21 cellular contexts compared by ENCODE assay signal in the genomic region with DNA sequence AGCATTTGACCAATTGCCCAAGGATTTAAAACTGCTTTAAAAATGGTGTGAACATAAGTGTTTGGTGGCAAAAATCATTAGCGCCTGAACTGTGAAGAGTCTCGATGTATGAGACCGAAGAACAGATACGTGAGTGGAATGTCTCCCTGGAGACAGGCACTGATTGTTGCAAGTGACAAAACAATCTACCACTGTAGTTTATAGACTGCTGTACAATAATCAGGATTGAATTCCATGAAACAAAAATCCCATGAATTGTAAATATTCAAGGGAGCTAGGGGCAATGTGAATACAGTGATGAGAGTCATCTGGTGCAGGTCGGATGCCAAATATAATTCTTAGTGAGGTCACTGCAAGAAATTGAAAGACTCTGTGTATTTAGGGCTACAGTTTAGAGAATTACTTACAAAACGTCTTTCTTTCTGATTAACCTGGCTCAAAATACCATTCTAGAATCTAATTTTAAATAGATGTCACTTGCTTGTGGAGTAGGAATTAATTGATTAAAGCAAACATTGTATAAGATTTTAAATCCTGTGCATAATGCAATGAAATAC.
"Had no signal": no experiment of that assay in that cellular context is flagged by ENCODE, and none has a peak within 500 bp of the region (broad histone marks: within the 10 kb centered on the region; RNA-seq: fewer than 3 reads in every experiment).

No MANE protein-coding gene starts in this region.

- H3K4me3 ChIP-seq: mucosa of descending colon, pancreas, psoas muscle, sigmoid colon, skin epidermis, stomach had no signal

- ATAC-seq: esophagus mucosa; mucosa of descending colon; naive thymus-derived CD8-positive, alpha-beta T cell; pancreas; psoas muscle had no signal

- FAIRE-seq: endometrium, frontal cortex, pancreas, urothelium cell line had no signal

- H3K27ac Mint-ChIP-seq: naive thymus-derived CD8-positive, alpha-beta T cell; type B pancreatic cell had no signal

- H3K4me3 Mint-ChIP-seq: central memory CD8-positive, alpha-beta T cell; naive thymus-derived CD8-positive, alpha-beta T cell; neural crest cell; type B pancreatic cell had no signal

- H3K36me3 ChIP-seq: pancreas, sigmoid colon, stomach had no signal

- H3K27me3 ChIP-seq: pancreas, sigmoid colon, stomach had no signal

- H3K4me1 ChIP-seq: pancreas, psoas muscle, sigmoid colon, stomach had no signal

- DNase-seq: cortex of kidney; effector memory CD4-positive, alpha-beta T cell; islet precursor cell; mucosa of descending colon; naive thymus-derived CD8-positive, alpha-beta T cell; occipital lobe; pancreas; psoas muscle; retina; sigmoid colon; stimulated activated CD4-positive, alpha-beta T cell treated with anti-CD3 and anti-CD28 coated beads, Interleukin-2, amount 100 ng/mL, for 24 hours; stimulated activated naive CD4-positive, alpha-beta T cell; stomach had no signal

- H3K36me3 Mint-ChIP-seq: naive thymus-derived CD8-positive, alpha-beta T cell; type B pancreatic cell had no signal

- H3K27ac ChIP-seq: pancreas, psoas muscle, sigmoid colon, skin epidermis, stomach had no signal

- H3K9me3 Mint-ChIP-seq: neural crest cell, type B pancreatic cell had no signal

- H3K4me1 Mint-ChIP-seq: central memory CD8-positive, alpha-beta T cell; naive thymus-derived CD8-positive, alpha-beta T cell; neural crest cell had no signal

- H3K27me3 Mint-ChIP-seq: central memory CD8-positive, alpha-beta T cell; naive thymus-derived CD8-positive, alpha-beta T cell; type B pancreatic cell had no signal

- H3K9me3 ChIP-seq: mucosa of descending colon, pancreas, psoas muscle had no signal
